Comparison of ENCODE assay signal across 25 cellular contexts in genomic region chr17:19344311-19345066, GRCh38. TPM values are rescaled to one million over a fixed set of nuclear protein-coding genes. Genes with fewer than 3 reads are reported as not detected.
DNase-seq lines count a peak whose midpoint lies in the region; ATAC-seq and TF ChIP-seq lines count a peak whose summit lies in the region.
"Had no signal": no experiment of that assay in that cellular context is flagged by ENCODE, and none has a peak within 500 bp of the region (broad histone marks: within the 10 kb centered on the region; RNA-seq: fewer than 3 reads in every experiment).

No MANE protein-coding gene starts in this region.

- no peaks in the 10 kb centered on the region for H3K9me3 Mint-ChIP-seq in natural killer cell treated with Interleukin-12 subunit alpha and Interleukin-12 subunit beta and Interleukin-15 and Interleukin-18, amount 100 ng/mL, for 72 hours
- H3K9me3 Mint-ChIP-seq: activated CD8-positive, alpha-beta T cell treated with anti-CD3 and anti-CD28 coated beads for 36 hours; brain had no signal

- H4K20me1 ChIP-seq in mammary epithelial cell (ENCODE audit: insufficient read depth, low read length) = no peaks in the 10 kb centered on the region

- no peaks in the 10 kb centered on the region for H3K79me2 ChIP-seq in mammary epithelial cell (ENCODE audit: insufficient read depth, low read length)

- H3K27me3 Mint-ChIP-seq in natural killer cell treated with Interleukin-12 subunit alpha and Interleukin-12 subunit beta and Interleukin-15 and Interleukin-18, amount 100 ng/mL, for 72 hours = peaks cover 9 to 11% of the 10 kb centered on the region in 2 donors

- H3K27ac ChIP-seq in breast epithelium (peak overlapping the region; percentile 58 to 93), mammary epithelial cell (ENCODE audit: insufficient read depth, low read depth, low read length) (no peak overlapping the region), dorsolateral prefrontal cortex (peak overlapping the region in 37 of 59 donors; percentile 2 to 87 (median 53)), upper lobe of right lung (no peak overlapping the region)
- H3K27ac ChIP-seq: prostate gland, thyroid gland had no signal

- dilution Hi-C loops in mammary epithelial cell (cut with HindIII; ENCODE audit: low sequenced_read_pairs) = no loop called here

- H3K4me1 Mint-ChIP-seq in natural killer cell treated with Interleukin-12 subunit alpha and Interleukin-12 subunit beta and Interleukin-15 and Interleukin-18, amount 100 ng/mL, for 72 hours (ENCODE audit: low read depth in 2 of 2) = peaks cover 3 to 4% of the 10 kb centered on the region in 2 donors

- H3K4me3 ChIP-seq in breast epithelium = peak overlapping the region in 1 of 3 donors; percentile 36
- H3K4me3 ChIP-seq in mammary epithelial cell (replicated peaks in 1 of 3; ENCODE audit: insufficient read depth in 1 of 3, low read depth in 2 of 3, low read length in 3 of 3) = no peak overlapping the region
- H3K4me3 ChIP-seq in dorsolateral prefrontal cortex = no peak overlapping the region
- H3K4me3 ChIP-seq in upper lobe of right lung = no peak overlapping the region
- H3K4me3 ChIP-seq: prostate gland, stomach, thyroid gland had no signal

- no peaks in the 10 kb centered on the region for H3K36me3 ChIP-seq in breast epithelium
- no peaks in the 10 kb centered on the region for H3K36me3 ChIP-seq in mammary epithelial cell (ENCODE audit: insufficient read depth, low read length)
- no peaks in the 10 kb centered on the region for H3K36me3 ChIP-seq in upper lobe of right lung
- H3K36me3 ChIP-seq: BE2C, prostate gland, stomach had no signal

- peak in 1 of 2 donors; percentile 43 for DNase-seq in breast epithelium (ENCODE audit: low spot score in 2 of 2)
- DNase-seq in mammary epithelial cell = no peak
- peak in 5 of 10 donors; percentile 18 to 41 (median 23) for DNase-seq in dorsolateral prefrontal cortex
- DNase-seq in natural killer cell treated with Interleukin-12 subunit alpha and Interleukin-12 subunit beta and Interleukin-15 and Interleukin-18, amount 100 ng/mL, for 72 hours (ENCODE audit: low spot score) = peak; percentile 49
- DNase-seq in upper lobe of right lung = peak; percentile 63
- DNase-seq in NOMO-1 treated with dmso at 0.1 percent for 144 hours (lab: John Stamatoyannopoulos, UW; ENCODE audit: unreplicated experiment) = no peak
- no peak for DNase-seq in NCI-H82 treated with DMSO at 0.1 percent for 48 hours (lab: John Stamatoyannopoulos, UW; ENCODE audit: unreplicated experiment)
- DNase-seq: activated CD8-positive, alpha-beta T cell treated with anti-CD3 and anti-CD28 coated beads for 36 hours; activated T-cell treated with anti-CD3 and anti-CD28 coated beads for 4 hours; BE2C; effector CD4-positive, alpha-beta T cell; GDM1; KG1; NCI-H1417 treated with DMSO at 0.1 percent for 48 hours; NCI-H2081 treated with DMSO at 0.1 percent for 48 hours; NCI-H748 treated with DMSO at 0.1 percent for 48 hours; stomach; T-helper 1 cell; thyroid gland had no signal

- H3K36me3 Mint-ChIP-seq in natural killer cell treated with Interleukin-12 subunit alpha and Interleukin-12 subunit beta and Interleukin-15 and Interleukin-18, amount 100 ng/mL, for 72 hours = no peaks in the 10 kb centered on the region

- H3K9ac ChIP-seq in mammary epithelial cell (ENCODE audit: insufficient read depth, low read length) = no peak overlapping the region

- H3K4me2 ChIP-seq in mammary epithelial cell (ENCODE audit: insufficient read depth, low read depth, low read length) = no peak overlapping the region

- TF ChIP-seq CTCF in breast epithelium (IDR thresholded peaks at IDR 0.05) (no peak), mammary epithelial cell (conservative IDR thresholded peaks at IDR 0.05 in 1 of 2, IDR thresholded peaks at IDR 0.05 in 1 of 2; ENCODE audit: extremely low read depth in 1 of 2, insufficient read depth in 1 of 2, low read depth in 1 of 2, low read length in 2 of 2) (no peak), dorsolateral prefrontal cortex (IDR thresholded peaks at IDR 0.05 in 54 of 56, conservative IDR thresholded peaks at IDR 0.05 in 2 of 56; ENCODE audit: low read depth in 1 of 56, partially characterized antibody in 56 of 56) (no peak), upper lobe of right lung (IDR thresholded peaks at IDR 0.05) (no peak)

- no peaks in the 10 kb centered on the region for H3K9me3 ChIP-seq in breast epithelium
- no peaks in the 10 kb centered on the region for H3K9me3 ChIP-seq in mammary epithelial cell (replicated peaks; ENCODE audit: insufficient read depth, low read length)
- H3K9me3 ChIP-seq in upper lobe of right lung = no peaks in the 10 kb centered on the region
- H3K9me3 ChIP-seq: BE2C, prostate gland, stomach, thyroid gland had no signal

- no peak for ATAC-seq in natural killer cell treated with Interleukin-12 subunit alpha and Interleukin-12 subunit beta and Interleukin-15 and Interleukin-18, amount 100 ng/mL, for 72 hours
- no peak for ATAC-seq in upper lobe of right lung
- ATAC-seq in GM18861 (IDR thresholded peaks at IDR 0.05; ENCODE audit: unreplicated experiment) = no peak
- ATAC-seq: activated CD8-positive, alpha-beta T cell treated with anti-CD3 and anti-CD28 coated beads for 36 hours had no signal

- 95% methylated on average over 9 of the region's 40 CpGs for WGBS in mammary epithelial cell (ENCODE audit: low coverage, missing lambda C conversion rate)

- in situ Hi-C loops in mammary epithelial cell (cut with MboI; ENCODE audit: low sequenced_read_pairs in 2 of 2) = no loop called here

- no peak overlapping the region for H3K27ac Mint-ChIP-seq in natural killer cell treated with Interleukin-12 subunit alpha and Interleukin-12 subunit beta and Interleukin-15 and Interleukin-18, amount 100 ng/mL, for 72 hours
- H3K27ac Mint-ChIP-seq: activated CD8-positive, alpha-beta T cell treated with anti-CD3 and anti-CD28 coated beads for 36 hours had no signal

- peaks cover 0 to 11% of the 10 kb centered on the region in 2 donors for H3K4me1 ChIP-seq in breast epithelium
- peaks cover 14% of the 10 kb centered on the region for H3K4me1 ChIP-seq in mammary epithelial cell (ENCODE audit: insufficient read depth, low read length)
- H3K4me1 ChIP-seq in upper lobe of right lung = peaks cover 4% of the 10 kb centered on the region

- CTCF ChIA-PET in mammary epithelial cell (lab: Charles Lee; ENCODE audit: low non-redundant PET) = no interaction called here

- no peaks in the 10 kb centered on the region for H3K27me3 ChIP-seq in breast epithelium
- H3K27me3 ChIP-seq in mammary epithelial cell (ENCODE audit: insufficient read depth, low read length) = no peaks in the 10 kb centered on the region
- H3K27me3 ChIP-seq in dorsolateral prefrontal cortex = no peaks in the 10 kb centered on the region
- H3K27me3 ChIP-seq in upper lobe of right lung = no peaks in the 10 kb centered on the region
- H3K27me3 ChIP-seq: BE2C, stomach, thyroid gland had no signal

- intact Hi-C loops in breast epithelium (cut with DNase I; ENCODE audit: low total_unique reads) (no loop called here), mammary epithelial cell (cut with micrococcal nuclease) (no loop called here), dorsolateral prefrontal cortex (cut with DNase I) (no loop called here), upper lobe of right lung (cut with DNase I) (no loop called here)

- no TSS peak for BruUV-seq in mammary epithelial cell (replicated peaks; lab: Mats Ljungman, UMichigan)

- no peak for TF ChIP-seq POLR2A in breast epithelium (IDR thresholded peaks at IDR 0.05)

- H2AFZ ChIP-seq in mammary epithelial cell (ENCODE audit: low read depth, low read length) = no peak overlapping the region

- no peak overlapping the region for H3K4me3 Mint-ChIP-seq in natural killer cell treated with Interleukin-12 subunit alpha and Interleukin-12 subunit beta and Interleukin-15 and Interleukin-18, amount 100 ng/mL, for 72 hours
- H3K4me3 Mint-ChIP-seq: activated CD8-positive, alpha-beta T cell treated with anti-CD3 and anti-CD28 coated beads for 36 hours; brain had no signal

RNA-seq across cellular contexts. Expression of gene B9D1, which starts 18.0 kb away (rescaled TPM):
- total RNA-seq in breast epithelium (10 to 100 TPM; 14.4 to 29.2 (median 28.4) TPM), mammary epithelial cell (10 to 100 TPM; 21.2 to 23.2 TPM), dorsolateral prefrontal cortex (10 to 100 TPM; 10.3 to 48.5 (median 28.0) TPM), upper lobe of right lung (9.9 TPM)
- polyA plus RNA-seq in mammary epithelial cell = 39.0 TPM
- 25.0 TPM for polyA minus RNA-seq in mammary epithelial cell
- total RNA-seq in natural killer cell treated with Interleukin-12 subunit alpha and Interleukin-12 subunit beta and Interleukin-15 and Interleukin-18, amount 100 ng/mL, for 72 hours = 1 to 10 TPM; 2.2 to 4.9 TPM

RNA-seq across cellular contexts. Expression of gene MAPK7, which starts 33.8 kb away (rescaled TPM):
- total RNA-seq in breast epithelium = 10 to 100 TPM; 21.4 to 39.0 (median 22.7) TPM
- 10 to 100 TPM; 19.1 to 21.5 TPM for total RNA-seq in mammary epithelial cell
- 11.2 TPM for polyA plus RNA-seq in mammary epithelial cell
- polyA minus RNA-seq in mammary epithelial cell = 31.2 TPM
- 10 to 100 TPM in 118 of 120 experiments, 1 to 10 TPM in 2; 9.3 to 31.4 (median 15.9) TPM for total RNA-seq in dorsolateral prefrontal cortex
- total RNA-seq in natural killer cell treated with Interleukin-12 subunit alpha and Interleukin-12 subunit beta and Interleukin-15 and Interleukin-18, amount 100 ng/mL, for 72 hours = 10 to 100 TPM; 28.7 to 29.8 TPM
- 25.7 TPM for total RNA-seq in upper lobe of right lung

RNA-seq across cellular contexts. Expression of gene MFAP4, which starts 42.5 kb away (rescaled TPM):
- total RNA-seq in breast epithelium (100 to 1,000 TPM in 2 of 3 donors, 10 to 100 TPM in 1; 45.5 to 186 (median 116) TPM), mammary epithelial cell (under 1 TPM in 1 of 2 donors, not detected in 1; 0.33 TPM), dorsolateral prefrontal cortex (10 to 100 TPM in 12 of 120 experiments, 1 to 10 TPM in 108; 1.0 to 29.2 (median 4.0) TPM), upper lobe of right lung (270 TPM)
- not detected for polyA plus RNA-seq in mammary epithelial cell
- polyA minus RNA-seq in mammary epithelial cell = not detected
- total RNA-seq in natural killer cell treated with Interleukin-12 subunit alpha and Interleukin-12 subunit beta and Interleukin-15 and Interleukin-18, amount 100 ng/mL, for 72 hours = not detected
- total RNA-seq: epithelial cell of proximal tubule, SK-MEL-5 had no signal
- polyA plus RNA-seq: keratinocyte had no signal

Comparison
In these comparisons a context has a peak if more than half of its experiments do, and no peak if none do; other contexts are left out.
1. H3K27ac ChIP-seq: peak in breast epithelium (2 of 2) and dorsolateral prefrontal cortex (37 of 59); none in mammary epithelial cell (single experiment) and upper lobe of right lung (single experiment).
2. DNase-seq: peak in natural killer cell treated with Interleukin-12 subunit alpha and Interleukin-12 subunit beta and Interleukin-15 and Interleukin-18, amount 100 ng/mL, for 72 hours (single experiment) and upper lobe of right lung (single experiment); none in mammary epithelial cell (single experiment), NOMO-1 treated with dmso at 0.1 percent for 144 hours (single experiment) and NCI-H82 treated with DMSO at 0.1 percent for 48 hours (single experiment).